16 cellular contexts compared by ENCODE assay signal in the genomic region with DNA sequence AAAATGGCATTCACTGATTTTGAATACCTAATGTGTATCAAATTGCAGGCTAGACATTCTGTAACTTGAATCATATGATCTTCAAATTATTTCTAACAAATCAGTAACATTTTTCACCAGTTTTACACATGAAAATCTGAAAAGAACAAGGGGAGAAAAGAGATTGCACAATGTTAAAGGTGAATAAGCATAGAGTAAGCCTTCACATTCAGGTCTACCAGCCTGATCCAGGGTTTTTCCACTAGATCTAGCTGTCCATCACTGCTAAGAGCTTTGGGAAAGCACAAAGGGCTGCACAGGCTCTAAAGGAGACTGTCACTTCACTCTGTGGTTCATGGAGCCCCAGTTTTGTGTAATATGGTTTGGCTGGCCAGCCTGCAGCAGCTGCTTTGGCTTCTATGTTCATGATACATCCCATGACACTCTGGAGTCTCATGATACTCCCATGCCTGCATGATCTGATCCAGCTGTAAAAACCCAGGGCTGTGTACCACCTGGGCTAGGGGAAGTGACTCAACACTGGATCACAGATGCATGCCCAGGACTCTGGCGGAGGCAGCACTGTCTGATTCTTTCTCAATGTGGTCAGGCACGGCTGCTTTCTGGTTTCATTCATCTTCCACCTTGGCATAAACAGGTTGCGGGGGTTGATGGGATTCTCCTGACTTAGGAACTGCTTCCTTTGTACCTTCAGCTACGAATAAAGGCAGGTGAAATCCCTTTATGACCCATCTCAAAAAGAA.
DNase-seq lines count a peak whose midpoint lies in the region; ATAC-seq, FAIRE-seq and TF ChIP-seq lines count a peak whose summit lies in the region.
"Had no signal": no experiment of that assay in that cellular context is flagged by ENCODE, and none has a peak within 500 bp of the region (broad histone marks: within the 10 kb centered on the region; RNA-seq: fewer than 3 reads in every experiment).

No MANE protein-coding gene starts in this region.

- H3K36me3 ChIP-seq in A673 (ENCODE audit: insufficient read depth, low read length, poor library complexity, severe bottlenecking), result no peaks in the 10 kb centered on the region
- H3K36me3 ChIP-seq: BLaER1, transverse colon had no signal

- ATAC-seq in left ventricle myocardium superior (peak; percentile 95), HG03196 (IDR thresholded peaks at IDR 0.05; ENCODE audit: unreplicated experiment) (no peak), GM18870 (IDR thresholded peaks at IDR 0.05; ENCODE audit: unreplicated experiment) (no peak)
- ATAC-seq: HCT116 had no signal

- no peak for FAIRE-seq in GM12892 (lab: Jason Lieb, UNC)
- FAIRE-seq: colon had no signal

- BruUV-seq in A673 (replicated peaks; lab: Mats Ljungman, UMichigan), result no TSS peak

- no peaks in the 10 kb centered on the region for H3K9me3 ChIP-seq in A673 (ENCODE audit: low read depth, low read length, poor library complexity, severe bottlenecking)
- H3K9me3 ChIP-seq: BLaER1, transverse colon had no signal

- in situ Hi-C loops in astrocyte of the cerebellum (cut with HindIII; ENCODE audit: low sequenced_read_pairs), result no loop called here

- no peak for TF ChIP-seq POLR2A in GM12892 (IDR thresholded peaks at IDR 0.05; ENCODE audit: low read depth, low read length)

- POLR2A ChIA-PET in A673 (lab: Charles Lee; ENCODE audit: low non-redundant PET), result no interaction called here

- H3K27me3 ChIP-seq in A673 (replicated peaks; ENCODE audit: insufficient read depth, low read depth, low read length, poor library complexity), result no peaks in the 10 kb centered on the region
- H3K27me3 ChIP-seq: BLaER1, transverse colon had no signal

- CTCF ChIA-PET in A673 (lab: Charles Lee), result no interaction called here

- DNase-seq in A673 (ENCODE audit: low spot score) (peak; percentile 2), HFF-Myc (ENCODE audit: extremely low read depth, low read depth) (peak; percentile 90), astrocyte of the cerebellum (ENCODE audit: low read depth) (peak; percentile 75), left ventricle myocardium superior (peak; percentile 36), ecto neural progenitor cell (ENCODE audit: low spot score) (no peak), GM12892 (ENCODE audit: insufficient read length) (no peak)
- DNase-seq: activated CD4-positive, alpha-beta T cell treated with anti-CD3 and anti-CD28 coated beads, Interleukin-2, amount 50 U/mL, for 48 hours; Kasumi-1; NCI-H510A; transverse colon had no signal

- intact Hi-C loops in A673 (cut with micrococcal nuclease; ENCODE audit: unreplicated experiment) (no loop called here), left ventricle myocardium superior (cut with micrococcal nuclease) (no loop called here)

- no peaks in the 10 kb centered on the region for H3K4me1 ChIP-seq in A673 (ENCODE audit: insufficient read depth, low read length, poor library complexity, severe bottlenecking)
- H3K4me1 ChIP-seq: BLaER1, transverse colon had no signal

- H3K4me3 ChIP-seq in A673 (ENCODE audit: low read depth, low read length, poor library complexity, severe bottlenecking) (no peak overlapping the region), HFF-Myc (replicated peaks; ENCODE audit: low read depth, low read length) (no peak overlapping the region), astrocyte of the cerebellum (ENCODE audit: low read depth, low read length) (no peak overlapping the region)
- H3K4me3 ChIP-seq: BLaER1, skin epidermis, transverse colon had no signal

- TF ChIP-seq CTCF in A673 (conservative IDR thresholded peaks at IDR 0.05; ENCODE audit: low read depth, low read length) (no peak), HFF-Myc (IDR thresholded peaks at IDR 0.05; ENCODE audit: low read depth, low read length, missing control alignments) (no peak), astrocyte of the cerebellum (IDR thresholded peaks at IDR 0.05; ENCODE audit: low read depth, low read length, missing control alignments) (no peak)

- H3K27ac ChIP-seq in A673 (ENCODE audit: low read depth, low read length, poor library complexity, severe bottlenecking), result no peak overlapping the region
- H3K27ac ChIP-seq: BLaER1, transverse colon had no signal

Comparison
In these comparisons a context has a peak if more than half of its experiments do, and no peak if none do; other contexts are left out.
1. DNase-seq: peak in A673 (single experiment), HFF-Myc (single experiment), astrocyte of the cerebellum (single experiment) and left ventricle myocardium superior (single experiment); none in ecto neural progenitor cell (single experiment) and GM12892 (single experiment).